19 cellular contexts compared by ENCODE assay signal in genomic region chr2:198004173-198004572, GRCh38.
DNase-seq lines count a peak whose midpoint lies in the region; ATAC-seq, FAIRE-seq and TF ChIP-seq lines count a peak whose summit lies in the region.
"Had no signal": no experiment of that assay in that cellular context is flagged by ENCODE, and none has a peak within 500 bp of the region (broad histone marks: within the 10 kb centered on the region; RNA-seq: fewer than 3 reads in every experiment).

No MANE protein-coding gene starts in this region.

- H4K20me1 ChIP-seq in osteoblast (ENCODE audit: insufficient read depth, low read length), result no peaks in the 10 kb centered on the region

- H3K27ac ChIP-seq in osteoblast (ENCODE audit: low read depth, low read length) (no peak overlapping the region), left ventricle myocardium inferior (replicated peaks) (no peak overlapping the region)
- H3K27ac ChIP-seq: cardiac muscle cell, ovary had no signal

- FAIRE-seq in GM19239 (lab: Jason Lieb, UNC), result peak; percentile 61
- FAIRE-seq: RCC 7860 had no signal

- intact Hi-C loops in left ventricle myocardium inferior (cut with micrococcal nuclease), result no loop called here
- intact Hi-C loops in left colon (cut with DNase I, micrococcal nuclease), result no loop called here

- H3K9ac ChIP-seq in adipocyte (ENCODE audit: low read length), result no peak overlapping the region

- H3K36me3 ChIP-seq in adipocyte (ENCODE audit: control insufficient read depth, insufficient read depth, low read length, severe bottlenecking), result no peaks in the 10 kb centered on the region
- no peaks in the 10 kb centered on the region for H3K36me3 ChIP-seq in osteoblast (ENCODE audit: insufficient read depth, low read length)
- H3K36me3 ChIP-seq in left ventricle myocardium inferior, result no peaks in the 10 kb centered on the region
- H3K36me3 ChIP-seq: cardiac muscle cell, ovary had no signal

- no peak overlapping the region for H3K4me2 ChIP-seq in osteoblast (ENCODE audit: insufficient read depth, low read length)

- H3K4me3 ChIP-seq in adipocyte (ENCODE audit: low read length) (no peak overlapping the region), foreskin fibroblast (ENCODE audit: low read depth in 1 of 2, low read length in 2 of 2) (no peak overlapping the region), osteoblast (ENCODE audit: insufficient read depth, low read length) (no peak overlapping the region), left ventricle myocardium inferior (no peak overlapping the region)
- H3K4me3 ChIP-seq: cardiac muscle cell, ovary, skin epidermis had no signal

- H3K4me1 ChIP-seq in adipocyte (ENCODE audit: control insufficient read depth, insufficient read depth, low read length) (no peaks in the 10 kb centered on the region), osteoblast (ENCODE audit: insufficient read depth, low read length) (no peaks in the 10 kb centered on the region), left ventricle myocardium inferior (peaks cover 37% of the 10 kb centered on the region)

- TF ChIP-seq CTCF in foreskin fibroblast (IDR thresholded peaks at IDR 0.05; ENCODE audit: low read depth, low read length) (no peak), osteoblast (IDR thresholded peaks at IDR 0.05; ENCODE audit: extremely low read depth, low read depth, low read length) (no peak), left ventricle myocardium inferior (IDR thresholded peaks at IDR 0.05; ENCODE audit: borderline replicate concordance) (no peak)

- no peaks in the 10 kb centered on the region for H3K79me2 ChIP-seq in osteoblast (ENCODE audit: insufficient read depth, low read length)

- no peak overlapping the region for H2AFZ ChIP-seq in osteoblast (ENCODE audit: low read length)

- H3K9me3 ChIP-seq in adipocyte (ENCODE audit: control insufficient read depth, low read length) (no peaks in the 10 kb centered on the region), osteoblast (ENCODE audit: low read depth, low read length) (no peaks in the 10 kb centered on the region), left ventricle myocardium inferior (replicated peaks) (peaks cover 2% of the 10 kb centered on the region)
- H3K9me3 ChIP-seq: ovary had no signal

- H3K27me3 ChIP-seq in adipocyte (replicated peaks; ENCODE audit: control insufficient read depth, insufficient read depth, low read length), result no peaks in the 10 kb centered on the region
- H3K27me3 ChIP-seq in osteoblast (ENCODE audit: insufficient read depth, low read length), result no peaks in the 10 kb centered on the region
- H3K27me3 ChIP-seq in left ventricle myocardium inferior (ENCODE audit: low read depth), result no peaks in the 10 kb centered on the region
- H3K27me3 ChIP-seq: ovary had no signal

- DNase-seq in AG20443 (ENCODE audit: low spot score), result peak; percentile 12
- no peak for DNase-seq in GM19239 (ENCODE audit: insufficient read length, low spot score)
- DNase-seq in adipocyte (ENCODE audit: low read depth), result peak; percentile 37
- peak; percentile 4 to 41 for DNase-seq in foreskin fibroblast
- no peak for DNase-seq in osteoblast (ENCODE audit: insufficient read length, low spot score, missing footprints)
- DNase-seq in left ventricle myocardium inferior, result no peak
- no peak for DNase-seq in DMS 273 treated with DMSO at 0.1 percent for 48 hours (lab: John Stamatoyannopoulos, UW)
- DNase-seq in left colon, result no peak
- DNase-seq: activated CD8-positive, alpha-beta memory T cell treated with anti-CD3 and anti-CD28 coated beads for 24 hours; activated gamma-delta T cell; left cardiac atrium; NCI-H1417; NCI-H82; ovary; stimulated activated CD4-positive, alpha-beta T cell treated with anti-CD3 and anti-CD28 coated beads, Interleukin-4, amount 100 ng/mL, for 24 hours; stimulated activated CD8-positive, alpha-beta memory T cell treated with anti-CD3 and anti-CD28 coated beads, Interleukin-4, amount 100 ng/mL, for 48 hours had no signal

- ATAC-seq in left colon, result no peak
- ATAC-seq: left cardiac atrium had no signal

Comparison
In these comparisons a context has a peak if more than half of its experiments do, and no peak if none do; other contexts are left out.
1. DNase-seq: peak in AG20443 (single experiment), adipocyte (single experiment) and foreskin fibroblast (2 of 2); none in GM19239 (single experiment), osteoblast (single experiment), left ventricle myocardium inferior (single experiment), DMS 273 treated with DMSO at 0.1 percent for 48 hours (single experiment) and left colon (0 of 2).